Comparison of ENCODE assay signal across 14 cellular contexts in the genomic region with DNA sequence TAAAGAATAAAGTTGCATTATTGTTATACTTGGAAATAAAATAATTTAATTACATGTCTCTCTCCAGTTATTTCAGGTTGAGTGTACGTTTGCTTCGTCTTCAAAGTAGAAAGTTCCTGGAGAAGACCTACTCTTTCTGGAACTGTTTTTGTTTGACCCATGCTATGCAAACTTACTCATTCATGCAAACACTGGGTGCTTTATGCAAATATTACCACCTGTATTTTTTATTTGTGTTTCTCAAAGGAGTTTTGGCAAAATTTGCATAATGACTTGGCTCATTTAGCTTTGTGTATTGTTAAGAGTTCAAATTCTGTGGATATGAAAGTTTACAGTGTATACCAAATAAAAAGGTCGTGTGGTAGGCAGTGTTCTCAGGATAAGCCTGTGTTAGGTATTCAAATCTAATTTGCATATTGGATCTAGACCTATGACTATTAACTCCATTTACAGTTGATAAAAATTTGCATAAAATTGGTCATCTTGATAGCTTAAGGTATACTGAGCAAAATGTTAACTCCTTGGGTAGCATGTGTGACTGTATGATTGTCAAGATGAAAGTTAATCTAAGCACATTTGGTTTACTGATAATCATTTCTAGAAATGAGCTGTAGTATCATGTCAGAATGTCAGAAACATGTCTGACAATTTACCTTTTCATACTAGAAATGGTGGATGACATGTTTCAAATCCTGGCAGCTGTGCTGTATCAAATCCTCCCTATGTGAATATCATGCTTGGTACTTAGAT.
DNase-seq lines count a peak whose midpoint lies in the region; ATAC-seq and TF ChIP-seq lines count a peak whose summit lies in the region.
"Had no signal": no experiment of that assay in that cellular context is flagged by ENCODE, and none has a peak within 500 bp of the region (broad histone marks: within the 10 kb centered on the region; RNA-seq: fewer than 3 reads in every experiment).

No MANE protein-coding gene starts in this region.

- ATAC-seq in GM18858 (IDR thresholded peaks at IDR 0.05; ENCODE audit: unreplicated experiment) (peak; percentile 84), HG02623 (IDR thresholded peaks at IDR 0.05; ENCODE audit: unreplicated experiment) (peak; percentile 40), HG03558 (IDR thresholded peaks at IDR 0.05; ENCODE audit: extremely low read depth, unreplicated experiment) (peak; percentile 56), GM19035 (IDR thresholded peaks at IDR 0.05; ENCODE audit: unreplicated experiment) (no peak), Right ventricle myocardium inferior (no peak)
- ATAC-seq: naive thymus-derived CD8-positive, alpha-beta T cell had no signal

- TF ChIP-seq CTCF in GM06990 (IDR thresholded peaks at IDR 0.05; ENCODE audit: insufficient read depth, low read length, poor library complexity, severe bottlenecking), result no peak

- peaks cover 2% of the 10 kb centered on the region; the same call in 1 of the 2 replicates for H3K36me3 ChIP-seq in GM06990 (ENCODE audit: control insufficient read depth, insufficient read depth, low read length)

- intact Hi-C loops in Right ventricle myocardium inferior (cut with DNase I), result no loop called here

- H3K4me3 ChIP-seq in GM06990 (replicated peaks; ENCODE audit: low read depth, low read length), result no peak overlapping the region
- H3K4me3 ChIP-seq: lung, SK-N-MC had no signal

- H3K27me3 ChIP-seq in GM06990 (replicated peaks; ENCODE audit: control insufficient read depth, insufficient read depth, low read length), result no peaks in the 10 kb centered on the region

- DNase-seq in GM06990 (ENCODE audit: extremely low read depth, insufficient read length), result peak; percentile 25
- no peak for DNase-seq in SHP77 (lab: John Stamatoyannopoulos, UW)
- DNase-seq in islet precursor cell, result no peak
- DNase-seq in Right ventricle myocardium inferior (ENCODE audit: missing footprints), result no peak
- DNase-seq: central memory CD4-positive, alpha-beta T cell; H7; naive thymus-derived CD8-positive, alpha-beta T cell; NCI-H1105 had no signal

Comparison
In these comparisons a context has a peak if more than half of its experiments do, and no peak if none do; other contexts are left out.
1. ATAC-seq: peak in GM18858 (single experiment), HG02623 (single experiment) and HG03558 (single experiment); none in GM19035 (single experiment) and Right ventricle myocardium inferior (single experiment).